ENCODE assay signal across 8 cellular contexts in genomic region chr15:74957301-74958035, GRCh38. TPM values are rescaled to one million over a fixed set of nuclear protein-coding genes. Genes with fewer than 3 reads are reported as not detected.
A peak's percentile ranks its signal among the peaks of the same experiment; 100 is the strongest.
DNase-seq lines count a peak whose midpoint lies in the region; ATAC-seq and TF ChIP-seq lines count a peak whose summit lies in the region.

No MANE protein-coding gene starts in this region.

- peaks cover 0 to 50% (median 15%) of the 10 kb centered on the region in 3 donors for H3K27me3 ChIP-seq in psoas muscle (ENCODE audit: insufficient read depth in 3 of 3, low read length in 2 of 3)

- no peak for TF ChIP-seq CTCF in WI38 (IDR thresholded peaks at IDR 0.05; ENCODE audit: low read depth, low read length)
- TF ChIP-seq CTCF in glutamatergic neuron (IDR thresholded peaks at IDR 0.05; ENCODE audit: partially characterized antibody, unreplicated experiment): no peak
- TF ChIP-seq CTCF in psoas muscle (IDR thresholded peaks at IDR 0.05): no peak

- no peaks in the 10 kb centered on the region for H3K36me3 Mint-ChIP-seq in T-helper 2 cell treated with Interferon-gamma antibody and Interleukin-4, amounts not matched to agents 5 μg/mL and 100 μg/mL, for 36 hours (ENCODE audit: low read depth)
- no peaks in the 10 kb centered on the region for H3K36me3 Mint-ChIP-seq in glutamatergic neuron (ENCODE audit: unreplicated experiment)

- no peak overlapping the region for H3K27ac Mint-ChIP-seq in T-helper 2 cell treated with Interferon-gamma antibody and Interleukin-4, amounts not matched to agents 5 μg/mL and 100 μg/mL, for 36 hours
- no peak overlapping the region for H3K27ac Mint-ChIP-seq in glutamatergic neuron (ENCODE audit: unreplicated experiment)

- intact Hi-C loops in psoas muscle (cut with DNase I): loop anchor here (2.0 to 10.0 kb wide), 4 partner anchors 245 to 583 kb away; no protein-coding TSS in a partner anchor

- peaks cover 31% of the 10 kb centered on the region for H3K4me1 Mint-ChIP-seq in T-helper 2 cell treated with Interferon-gamma antibody and Interleukin-4, amounts not matched to agents 5 μg/mL and 100 μg/mL, for 36 hours (ENCODE audit: low read depth)
- peaks cover 21% of the 10 kb centered on the region for H3K4me1 Mint-ChIP-seq in glutamatergic neuron (ENCODE audit: low read depth, unreplicated experiment)

- H3K4me3 ChIP-seq in WI38 (ENCODE audit: low read depth, low read length): peak overlapping the region; percentile 50
- H3K4me3 ChIP-seq in psoas muscle: peak overlapping the region; percentile 72

- peaks cover 42% of the 10 kb centered on the region for H3K27me3 Mint-ChIP-seq in T-helper 2 cell treated with Interferon-gamma antibody and Interleukin-4, amounts not matched to agents 5 μg/mL and 100 μg/mL, for 36 hours (ENCODE audit: low read depth)
- peaks cover 15% of the 10 kb centered on the region for H3K27me3 Mint-ChIP-seq in glutamatergic neuron (ENCODE audit: unreplicated experiment)

- DNase-seq in T-helper 2 cell treated with Interferon-gamma antibody and Interleukin-4, amounts not matched to agents 5 μg/mL and 100 μg/mL, for 36 hours (ENCODE audit: low spot score): no peak
- no peak for DNase-seq in T-helper 2 cell
- DNase-seq in glutamatergic neuron: no peak
- peak; percentile 47 to 63 for DNase-seq in psoas muscle
- DNase-seq in DMS79 (lab: John Stamatoyannopoulos, UW): no peak
- no peak for DNase-seq in ecto neural progenitor cell (ENCODE audit: low spot score)
- no peak for DNase-seq in KG1 (lab: John Stamatoyannopoulos, UW)

- ATAC-seq in psoas muscle: peak; percentile 15 to 41 (median 28)

- H3K9me3 ChIP-seq in psoas muscle: no peaks in the 10 kb centered on the region

- H3K4me3 Mint-ChIP-seq in T-helper 2 cell treated with Interferon-gamma antibody and Interleukin-4, amounts not matched to agents 5 μg/mL and 100 μg/mL, for 36 hours: peak overlapping the region; percentile 79
- peak overlapping the region; percentile 82 for H3K4me3 Mint-ChIP-seq in glutamatergic neuron (ENCODE audit: unreplicated experiment)

- WGBS in psoas muscle, 3 donors: 3 to 4% (median 3%) methylated on average over 46 of the region's 46 CpGs

- no peaks in the 10 kb centered on the region for H3K36me3 ChIP-seq in psoas muscle (ENCODE audit: insufficient read depth in 1 of 2, low read depth in 1 of 2)

- H3K27ac ChIP-seq in psoas muscle: peak overlapping the region; percentile 60

- H3K4me1 ChIP-seq in psoas muscle: peaks cover 29% of the 10 kb centered on the region

- H3K9me3 Mint-ChIP-seq in T-helper 2 cell treated with Interferon-gamma antibody and Interleukin-4, amounts not matched to agents 5 μg/mL and 100 μg/mL, for 36 hours: no peaks in the 10 kb centered on the region
- H3K9me3 Mint-ChIP-seq in glutamatergic neuron (ENCODE audit: unreplicated experiment): peaks cover 2% of the 10 kb centered on the region

RNA-seq across cellular contexts. Expression of gene RPP25, which starts 0.9 kb away (rescaled TPM):
- total RNA-seq in glutamatergic neuron (ENCODE audit: unreplicated experiment): 2.3 TPM
- total RNA-seq in psoas muscle: 1 to 10 TPM in 3 of 4 donors, under 1 TPM in 1; 0.64 to 1.9 (median 1.4) TPM
- 10 to 100 TPM in 1 of 3 donors, 1 to 10 TPM in 2; 1.7 to 11.6 (median 2.3) TPM for polyA plus RNA-seq in psoas muscle

RNA-seq across cellular contexts. Expression of gene COX5A, which starts 19.6 kb away (rescaled TPM):
- total RNA-seq in glutamatergic neuron (ENCODE audit: unreplicated experiment) (219 TPM), psoas muscle (100 to 1,000 TPM; 635 to 910 (median 767) TPM)
- 1,000 to 10,000 TPM in 2 of 3 donors, 100 to 1,000 TPM in 1; 974 to 1,651 (median 1,366) TPM for polyA plus RNA-seq in psoas muscle

RNA-seq across cellular contexts. Expression of gene SCAMP5, which starts 37.9 kb away (rescaled TPM):
- total RNA-seq in glutamatergic neuron (ENCODE audit: unreplicated experiment) (164 TPM), psoas muscle (1 to 10 TPM in 1 of 4 donors, under 1 TPM in 2, not detected in 1; 0.23 to 6.3 (median 0.97) TPM)
- polyA plus RNA-seq in psoas muscle: 1 to 10 TPM in 1 of 3 donors, under 1 TPM in 2; 0.03 to 2.1 (median 0.16) TPM

RNA-seq across cellular contexts. Expression of gene FAM219B, which starts 50.8 kb away (rescaled TPM):
- total RNA-seq in glutamatergic neuron (ENCODE audit: unreplicated experiment): 171 TPM
- 10 to 100 TPM; 41.0 to 78.0 (median 53.7) TPM for total RNA-seq in psoas muscle
- polyA plus RNA-seq in psoas muscle: 10 to 100 TPM; 26.5 to 48.4 (median 27.2) TPM

Comparison
In these comparisons a context has a peak if more than half of its experiments do, and no peak if none do; other contexts are left out.
1. DNase-seq: peak in psoas muscle (2 of 2); none in T-helper 2 cell treated with Interferon-gamma antibody and Interleukin-4, amounts not matched to agents 5 μg/mL and 100 μg/mL, for 36 hours (single experiment), T-helper 2 cell (0 of 5), glutamatergic neuron (single experiment), DMS79 (single experiment), ecto neural progenitor cell (single experiment) and KG1 (single experiment).
2. RNA of gene SCAMP5, which starts 37.9 kb away (total RNA-seq): 164 TPM in glutamatergic neuron (single experiment); 0.23 to 6.3 TPM in psoas muscle; every median in the first group is over 10 times any median in the second.